21 cellular contexts compared by ENCODE assay signal in genomic region chr20:34982270-34983088, GRCh38. TPM values are rescaled to one million over a fixed set of nuclear protein-coding genes. Genes with fewer than 3 reads are reported as not detected.
"Had no signal": no experiment of that assay in that cellular context is flagged by ENCODE, and none has a peak within 500 bp of the region (broad histone marks: within the 10 kb centered on the region; RNA-seq: fewer than 3 reads in every experiment).

No MANE protein-coding gene starts in this region.

- H3K4me2 ChIP-seq: smooth muscle cell had no signal

- H3K36me3 ChIP-seq: lower lobe of right lung, pancreas, right lobe of liver, vagina had no signal

- DNase-seq: activated CD4-positive, alpha-beta memory T cell treated with anti-CD3 and anti-CD28 coated beads, Interleukin-2, amount 10 ng/mL, durations not matched to agents 7 days and 5 days; activated CD4-positive, alpha-beta T cell treated with anti-CD3 and anti-CD28 coated beads, Interleukin-2, amount 10 ng/mL, durations not matched to agents 24 days and 14 days; activated gamma-delta T cell; activated naive CD4-positive, alpha-beta T cell treated with anti-CD3 and anti-CD28 coated beads, Interleukin-2, amount 50 U/mL, for 16 hours; activated naive CD8-positive, alpha-beta T cell treated with anti-CD3 and anti-CD28 coated beads, Interleukin-2, amount 50 U/mL, for 24 hours; effector CD4-positive, alpha-beta T cell; erythroblast; foreskin fibroblast; hypothalamus; left colon; lower lobe of right lung; naive thymus-derived CD8-positive, alpha-beta T cell; pancreas; stimulated activated CD4-positive, alpha-beta T cell treated with anti-CD3 and anti-CD28 coated beads, Interleukin-2, amount 100 ng/mL, for 48 hours; stimulated activated CD8-positive, alpha-beta memory T cell treated with anti-CD3 and anti-CD28 coated beads, Interleukin-4, amount 100 ng/mL, for 48 hours; stimulated activated naive B cell treated with anti-CD40 and anti-IgM and Interleukin-4, amounts not matched to agents 10 μg/mL and 1 μg/mL and 100 μg/mL, for 72 hours; trophoblast cell had no signal

- ATAC-seq: activated CD4-positive, CD25-positive, alpha-beta regulatory T cell treated with anti-CD3 and anti-CD28 coated beads, Interleukin-2, amount 50 U/mL, for 24 hours; activated naive CD8-positive, alpha-beta T cell treated with anti-CD3 and anti-CD28 coated beads, Interleukin-2, amount 50 U/mL, for 24 hours; lower lobe of right lung; naive thymus-derived CD8-positive, alpha-beta T cell; pancreas; right lobe of liver; stimulated activated naive B cell treated with anti-CD40 and anti-IgM and Interleukin-4, amounts not matched to agents 10 μg/mL and 1 μg/mL and 100 μg/mL, for 72 hours had no signal

- H3K9me3 ChIP-seq: lower lobe of right lung, pancreas, right lobe of liver, vagina had no signal

- H3K27ac ChIP-seq: lower lobe of right lung, pancreas, right lobe of liver, vagina had no signal

- H3K27me3 ChIP-seq: pancreas, right lobe of liver, vagina had no signal

- H3K4me1 ChIP-seq: pancreas, right lobe of liver had no signal

- H3K4me3 ChIP-seq: lower lobe of right lung, pancreas, right lobe of liver, smooth muscle cell, vagina had no signal

RNA-seq across cellular contexts. Expression of gene MYH7B, which starts 26.8 kb away (rescaled TPM):
- total RNA-seq: smooth muscle cell had no signal
